Comparison of ENCODE assay signal across 18 cellular contexts in genomic region chr14:65840118-65840751, GRCh38.
DNase-seq lines count a peak whose midpoint lies in the region; ATAC-seq and TF ChIP-seq lines count a peak whose summit lies in the region.
"Had no signal": no experiment of that assay in that cellular context is flagged by ENCODE, and none has a peak within 500 bp of the region (broad histone marks: within the 10 kb centered on the region; RNA-seq: fewer than 3 reads in every experiment).

No MANE protein-coding gene starts in this region.

- H3K9me2 ChIP-seq in SK-N-SH: no peaks in the 10 kb centered on the region

- no peak for TF ChIP-seq CTCF in thyroid gland (IDR thresholded peaks at IDR 0.05)
- TF ChIP-seq CTCF in CD4-positive, alpha-beta T cell (IDR thresholded peaks at IDR 0.05): no peak
- TF ChIP-seq CTCF in SK-N-SH (IDR thresholded peaks at IDR 0.05): no peak

- intact Hi-C loops in thyroid gland (cut with DNase I): no loop called here
- intact Hi-C loops in CD4-positive, alpha-beta T cell (cut with DNase I, micrococcal nuclease): loop anchor here in 1 of 2 experiments (10.0 kb wide), 2 partner anchors 115 to 555 kb away; no protein-coding TSS in a partner anchor

- TF ChIP-seq RAD21 in SK-N-SH (IDR thresholded peaks at IDR 0.05; ENCODE audit: low read length): no peak

- no peaks in the 10 kb centered on the region for H3K27me3 ChIP-seq in thyroid gland
- no peaks in the 10 kb centered on the region for H3K27me3 ChIP-seq in CD4-positive, alpha-beta T cell (ENCODE audit: control insufficient read depth, insufficient read depth, low read length)
- H3K27me3 ChIP-seq in SK-N-SH (ENCODE audit: insufficient read depth): no peaks in the 10 kb centered on the region; the same call in 1 of the 2 replicates
- H3K27me3 ChIP-seq: adrenal gland had no signal

- no peak overlapping the region for H3K4me2 ChIP-seq in SK-N-SH

- H3K79me2 ChIP-seq in SK-N-SH (ENCODE audit: insufficient read depth): no peaks in the 10 kb centered on the region

- H3K4me3 ChIP-seq in thyroid gland (replicated peaks in 1 of 3) (no peak overlapping the region), SK-N-SH (ENCODE audit: low read depth in 2 of 2, low read length in 1 of 2) (no peak overlapping the region)
- H3K4me3 ChIP-seq: adrenal gland, lung had no signal

- H3K27me3 Mint-ChIP-seq in activated naive CD8-positive, alpha-beta T cell treated with anti-CD3 and anti-CD28 coated beads, Interleukin-2, amount 10 ng/mL, durations not matched to agents 7 days and 5 days: no peaks in the 10 kb centered on the region
- H3K27me3 Mint-ChIP-seq in activated naive CD8-positive, alpha-beta T cell treated with anti-CD3 and anti-CD28 coated beads for 36 hours: no peaks in the 10 kb centered on the region
- no peaks in the 10 kb centered on the region for H3K27me3 Mint-ChIP-seq in CD4-positive, alpha-beta T cell
- H3K27me3 Mint-ChIP-seq: central memory CD8-positive, alpha-beta T cell; naive thymus-derived CD8-positive, alpha-beta T cell had no signal

- H3K4me1 ChIP-seq in thyroid gland: peaks cover 0 to 10% of the 10 kb centered on the region in 2 donors
- H3K4me1 ChIP-seq in SK-N-SH (ENCODE audit: control insufficient read depth in 1 of 2, insufficient read depth in 2 of 2, low read depth in 1 of 2, low read length in 1 of 2): no peaks in the 10 kb centered on the region; a peak in 1 of 4 replicates
- H3K4me1 ChIP-seq: adrenal gland had no signal

- H3K4me3 Mint-ChIP-seq in activated naive CD8-positive, alpha-beta T cell treated with anti-CD3 and anti-CD28 coated beads, Interleukin-2, amount 10 ng/mL, durations not matched to agents 7 days and 5 days: peak overlapping the region; percentile 2
- no peak overlapping the region for H3K4me3 Mint-ChIP-seq in activated naive CD8-positive, alpha-beta T cell treated with anti-CD3 and anti-CD28 coated beads for 36 hours
- no peak overlapping the region for H3K4me3 Mint-ChIP-seq in CD4-positive, alpha-beta T cell
- H3K4me3 Mint-ChIP-seq: CD8-positive, alpha-beta T cell; central memory CD8-positive, alpha-beta T cell had no signal

- no peak for TF ChIP-seq POLR2A in thyroid gland (IDR thresholded peaks at IDR 0.05)

- no peak for TF ChIP-seq EP300 in SK-N-SH (IDR thresholded peaks at IDR 0.05; ENCODE audit: borderline replicate concordance in 1 of 2, low read depth in 1 of 2, low read length in 1 of 2)

- peak overlapping the region in 2 of 3 donors; percentile 2 to 48 for H3K27ac ChIP-seq in thyroid gland
- H3K27ac ChIP-seq in CD4-positive, alpha-beta T cell (ENCODE audit: low read depth, low read length): no peak overlapping the region
- no peak overlapping the region for H3K27ac ChIP-seq in SK-N-SH (ENCODE audit: low read depth in 2 of 2, low read length in 1 of 2)

- 83 to 87% methylated on average over 6 of the region's 6 CpGs for WGBS in thyroid gland, 2 donors
- WGBS in SK-N-SH (ENCODE audit: low lambda C conversion rate): 45% methylated on average over 6 of the region's 6 CpGs

- H3K9me3 ChIP-seq in thyroid gland: no peaks in the 10 kb centered on the region
- no peaks in the 10 kb centered on the region for H3K9me3 ChIP-seq in CD4-positive, alpha-beta T cell (ENCODE audit: control insufficient read depth, low read length)
- no peaks in the 10 kb centered on the region for H3K9me3 ChIP-seq in SK-N-SH
- H3K9me3 ChIP-seq: adrenal gland had no signal

- peaks cover 63% of the 10 kb centered on the region for H3K4me1 Mint-ChIP-seq in activated naive CD8-positive, alpha-beta T cell treated with anti-CD3 and anti-CD28 coated beads, Interleukin-2, amount 10 ng/mL, durations not matched to agents 7 days and 5 days
- H3K4me1 Mint-ChIP-seq in activated naive CD8-positive, alpha-beta T cell treated with anti-CD3 and anti-CD28 coated beads for 36 hours: peaks cover 57% of the 10 kb centered on the region
- peaks cover 94% of the 10 kb centered on the region for H3K4me1 Mint-ChIP-seq in CD4-positive, alpha-beta T cell (ENCODE audit: low read depth)

- CTCF ChIA-PET in CD4-positive, alpha-beta T cell (lab: Charles Lee): interaction anchor here (0.5 to 2.5 kb wide), 2 partner anchors 16 to 494 kb away, joined by 3 to 7 read pairs; no protein-coding TSS in a partner anchor
- CTCF ChIA-PET in SK-N-SH (lab: Yijun Ruan, JAX): interaction anchor here (2.2 kb wide), 1 partner anchor 16 kb away, joined by 9 read pairs; no protein-coding TSS in a partner anchor

- peaks cover 5% of the 10 kb centered on the region for H3K9me3 Mint-ChIP-seq in activated naive CD8-positive, alpha-beta T cell treated with anti-CD3 and anti-CD28 coated beads, Interleukin-2, amount 10 ng/mL, durations not matched to agents 7 days and 5 days
- H3K9me3 Mint-ChIP-seq in activated naive CD8-positive, alpha-beta T cell treated with anti-CD3 and anti-CD28 coated beads for 36 hours: peaks cover 2% of the 10 kb centered on the region
- no peaks in the 10 kb centered on the region for H3K9me3 Mint-ChIP-seq in CD4-positive, alpha-beta T cell
- H3K9me3 Mint-ChIP-seq: CD8-positive, alpha-beta T cell; central memory CD8-positive, alpha-beta T cell had no signal

- H2AFZ ChIP-seq in SK-N-SH (ENCODE audit: low read depth): no peak overlapping the region

- peak overlapping the region; percentile 68 for H3K27ac Mint-ChIP-seq in activated naive CD8-positive, alpha-beta T cell treated with anti-CD3 and anti-CD28 coated beads, Interleukin-2, amount 10 ng/mL, durations not matched to agents 7 days and 5 days
- H3K27ac Mint-ChIP-seq in activated naive CD8-positive, alpha-beta T cell treated with anti-CD3 and anti-CD28 coated beads for 36 hours: no peak overlapping the region
- H3K27ac Mint-ChIP-seq in CD4-positive, alpha-beta T cell: no peak overlapping the region
- H3K27ac Mint-ChIP-seq: CD8-positive, alpha-beta T cell had no signal

- H3F3A ChIP-seq in SK-N-SH (replicated peaks; ENCODE audit: insufficient read depth): no peaks in the 10 kb centered on the region

- POLR2A ChIA-PET in activated naive CD8-positive, alpha-beta T cell treated with anti-CD3 and anti-CD28 coated beads, Interleukin-2, amount 10 ng/mL, durations not matched to agents 7 days and 5 days (lab: Charles Lee): interaction anchor here (0.6 to 1.3 kb wide), 4 partner anchors 9 to 117 kb away, joined by 3 read pairs; no protein-coding TSS in a partner anchor
- POLR2A ChIA-PET in CD4-positive, alpha-beta T cell (lab: Charles Lee): interaction anchor here (0.9 to 1.2 kb wide), 2 partner anchors 16 to 88 kb away, joined by 3 to 4 read pairs; no protein-coding TSS in a partner anchor
- POLR2A ChIA-PET in SK-N-SH (lab: Yijun Ruan, JAX): no interaction called here

- DNase-seq in activated naive CD8-positive, alpha-beta T cell treated with anti-CD3 and anti-CD28 coated beads, Interleukin-2, amount 10 ng/mL, durations not matched to agents 7 days and 5 days: no peak
- DNase-seq in activated naive CD8-positive, alpha-beta T cell treated with anti-CD3 and anti-CD28 coated beads for 36 hours: no peak
- peak; percentile 66 for DNase-seq in NCI-H187 treated with DMSO at 0.1 percent for 48 hours (lab: John Stamatoyannopoulos, UW)
- DNase-seq in NCI-H748 (lab: John Stamatoyannopoulos, UW; ENCODE audit: unreplicated experiment): peak; percentile 97
- no peak for DNase-seq in thyroid gland
- DNase-seq in CD4-positive, alpha-beta T cell: no peak
- no peak for DNase-seq in SK-N-SH
- DNase-seq: ACHN; adrenal gland; CD8-positive, alpha-beta T cell; GDM1; Karpas-422; naive thymus-derived CD8-positive, alpha-beta T cell; retina; stimulated activated CD4-positive, alpha-beta T cell treated with anti-CD3 and anti-CD28 coated beads, Interleukin-1b, Interleukin-23, amount 100 ng/mL, for 48 hours had no signal

- H3K36me3 ChIP-seq in thyroid gland (no peaks in the 10 kb centered on the region), SK-N-SH (replicated peaks in 1 of 2; ENCODE audit: control insufficient read depth in 1 of 2, insufficient read depth in 2 of 2, low read length in 1 of 2) (no peaks in the 10 kb centered on the region)
- H3K36me3 ChIP-seq: adrenal gland had no signal

- H3K36me3 Mint-ChIP-seq in activated naive CD8-positive, alpha-beta T cell treated with anti-CD3 and anti-CD28 coated beads, Interleukin-2, amount 10 ng/mL, durations not matched to agents 7 days and 5 days: peaks cover 26% of the 10 kb centered on the region
- H3K36me3 Mint-ChIP-seq in activated naive CD8-positive, alpha-beta T cell treated with anti-CD3 and anti-CD28 coated beads for 36 hours: no peaks in the 10 kb centered on the region
- H3K36me3 Mint-ChIP-seq in CD4-positive, alpha-beta T cell (ENCODE audit: low read depth): no peaks in the 10 kb centered on the region
- H3K36me3 Mint-ChIP-seq: CD8-positive, alpha-beta T cell; naive thymus-derived CD8-positive, alpha-beta T cell had no signal

- no peaks in the 10 kb centered on the region for H4K20me1 ChIP-seq in SK-N-SH (ENCODE audit: insufficient read depth)

- ATAC-seq in activated naive CD8-positive, alpha-beta T cell treated with anti-CD3 and anti-CD28 coated beads, Interleukin-2, amount 10 ng/mL, durations not matched to agents 7 days and 5 days (ENCODE audit: low read depth): peak; percentile 31
- no peak for ATAC-seq in GM19351 (IDR thresholded peaks at IDR 0.05; ENCODE audit: unreplicated experiment)
- no peak for ATAC-seq in CD4-positive, alpha-beta T cell (ENCODE audit: poor library complexity)
- ATAC-seq: CD8-positive, alpha-beta T cell; naive thymus-derived CD8-positive, alpha-beta T cell had no signal

- H3K9ac ChIP-seq in SK-N-SH: no peak overlapping the region

TF ChIP-seq in SK-N-SH, 30 proteins besides CTCF, POLR2A, EP300 and RAD21 (continues in another document):
- TF ChIP-seq IRF3 (IDR thresholded peaks at IDR 0.05; ENCODE audit: low read depth, low read length) (no peak), TCF12 (IDR thresholded peaks at IDR 0.05) (no peak), ELF1 (IDR thresholded peaks at IDR 0.05) (no peak), RXRA (IDR thresholded peaks at IDR 0.05; ENCODE audit: borderline replicate concordance, low read depth) (no peak), POLR2AphosphoS5 (IDR thresholded peaks at IDR 0.05; ENCODE audit: low read depth, low read length) (no peak), MAX (IDR thresholded peaks at IDR 0.05; ENCODE audit: low read depth) (no peak), FOXM1 (IDR thresholded peaks at IDR 0.05; ENCODE audit: low read depth) (no peak), RFX5 (IDR thresholded peaks at IDR 0.05; ENCODE audit: low read length) (no peak)

Comparison
In these comparisons a context has a peak if more than half of its experiments do, and no peak if none do; other contexts are left out.
1. DNase-seq: peak in NCI-H187 treated with DMSO at 0.1 percent for 48 hours (single experiment) and NCI-H748 (single experiment); none in activated naive CD8-positive, alpha-beta T cell treated with anti-CD3 and anti-CD28 coated beads, Interleukin-2, amount 10 ng/mL, durations not matched to agents 7 days and 5 days (single experiment), activated naive CD8-positive, alpha-beta T cell treated with anti-CD3 and anti-CD28 coated beads for 36 hours (single experiment), thyroid gland (0 of 2), CD4-positive, alpha-beta T cell (0 of 10) and SK-N-SH (single experiment).
2. H3K27ac ChIP-seq: peak in thyroid gland (2 of 3); none in CD4-positive, alpha-beta T cell (single experiment) and SK-N-SH (0 of 2).